Comparison of ENCODE assay signal across 35 cellular contexts in genomic region chr1:110570307-110570706, GRCh38. TPM values are rescaled to one million over a fixed set of nuclear protein-coding genes. Genes with fewer than 3 reads are reported as not detected.
"Had no signal": no experiment of that assay in that cellular context is flagged by ENCODE, and none has a peak within 500 bp of the region (broad histone marks: within the 10 kb centered on the region; RNA-seq: fewer than 3 reads in every experiment).

No MANE protein-coding gene starts in this region.

- DNase-seq: activated CD4-positive, alpha-beta T cell treated with anti-CD3 and anti-CD28 coated beads, Interleukin-2, amount 10 ng/mL, durations not matched to agents 24 days and 14 days; activated CD4-positive, alpha-beta T cell treated with anti-CD3 and anti-CD28 coated beads, Interleukin-2, amount 50 U/mL, for 4 hours; activated CD8-positive, alpha-beta T cell treated with anti-CD3 and anti-CD28 coated beads for 36 hours; activated gamma-delta T cell; activated naive CD4-positive, alpha-beta T cell treated with Interleukin-2 at 50 U/mL for 16 hours; activated naive CD8-positive, alpha-beta T cell treated with anti-CD3 and anti-CD28 coated beads, Interleukin-2, amount 10 ng/mL, durations not matched to agents 7 days and 5 days; activated T-cell treated with anti-CD3 and anti-CD28 coated beads, Interleukin-2, amount 50 U/mL, for 24 hours; amygdala; MM.1S; MV-4-11; NCI-H1092; NCI-H1417; NCI-H1694; NCI-H1930; NCI-H2081 treated with DMSO at 0.1 percent for 48 hours; NCI-H226; NCI-H524 treated with DMSO at 0.1 percent for 48 hours; NCI-H748 treated with DMSO at 0.1 percent for 48 hours; SHP77; SJCRH30; T1000; WERI-Rb-1 had no signal

- H3K27me3 ChIP-seq: ascending aorta, SJCRH30 had no signal

- ATAC-seq: activated CD8-positive, alpha-beta T cell treated with anti-CD3 and anti-CD28 coated beads for 36 hours had no signal

- H3K9ac ChIP-seq: KMS-11 had no signal

- H3K4me2 ChIP-seq: KMS-11 had no signal

- H3K4me3 ChIP-seq: ascending aorta, cardiac muscle cell, SJCRH30, SK-N-MC had no signal

- H3K36me3 ChIP-seq: ascending aorta, cardiac muscle cell, SJCRH30, WERI-Rb-1 had no signal

- H3K4me1 ChIP-seq: ascending aorta, SJCRH30 had no signal

- H3K27ac ChIP-seq: ascending aorta, cardiac muscle cell, KMS-11, SJCRH30, SK-N-MC, WERI-Rb-1 had no signal

- H3K9me3 ChIP-seq: ascending aorta, SJCRH30 had no signal

RNA-seq across cellular contexts. Expression of gene KCNA2, which starts 35.9 kb away (rescaled TPM):
- total RNA-seq: LHCN-M2, NCI-H460, SJCRH30 had no signal

RNA-seq across cellular contexts. Expression of gene KCNA10, which starts 51.3 kb away (rescaled TPM):
- total RNA-seq: activated CD4-positive, alpha-beta T cell treated with anti-CD3 and anti-CD28 coated beads, Interleukin-2, amount 10 ng/mL, durations not matched to agents 24 days and 14 days; activated CD8-positive, alpha-beta memory T cell treated with anti-CD3 and anti-CD28 coated beads for 36 hours; activated CD8-positive, alpha-beta T cell treated with anti-CD3 and anti-CD28 coated beads for 36 hours; activated naive CD8-positive, alpha-beta T cell treated with anti-CD3 and anti-CD28 coated beads, Interleukin-2, amount 10 ng/mL, durations not matched to agents 7 days and 5 days; activated T-helper 2 cell treated with anti-CD3 and anti-CD28 coated beads, Interferon-gamma antibody, Interleukin-2, Interleukin-4, amounts not matched to agents 10 μg/mL and 5 μg/mL and 100 μg/mL, durations not matched to agents 14 hours and 24 hours and 36 hours; ascending aorta; cardiac muscle cell; chondrocyte; LHCN-M2; NCI-H460; OCI-LY7; RPMI7951; SJCRH30; T-helper 1 cell treated with Interleukin-12 subunit alpha and Interleukin-12 subunit beta and Interleukin-4 antibody, amounts not matched to agents 30 ng/mL and 1 ng/mL, for 36 hours; T-helper 2 cell treated with Interferon-gamma antibody and Interleukin-4, amounts not matched to agents 100 ng/mL and 5 ng/mL, for 36 hours had no signal
